ENCODE assay signal across 13 cellular contexts in genomic region chr21:43736224-43736883, GRCh38. TPM values are rescaled to one million over a fixed set of nuclear protein-coding genes. Genes with fewer than 3 reads are reported as not detected.
A peak's percentile ranks its signal among the peaks of the same experiment; 100 is the strongest.
DNase-seq lines count a peak whose midpoint lies in the region; ATAC-seq and TF ChIP-seq lines count a peak whose summit lies in the region.
"Had no signal": no experiment of that assay in that cellular context is flagged by ENCODE, and none has a peak within 500 bp of the region (broad histone marks: within the 10 kb centered on the region; RNA-seq: fewer than 3 reads in every experiment).

No MANE protein-coding gene starts in this region.

- CTCF ChIA-PET in activated CD4-positive, alpha-beta T cell treated with anti-CD3 and anti-CD28 coated beads, Interleukin-2, amount 10 ng/mL, durations not matched to agents 7 days and 5 days (lab: Charles Lee), result interaction anchor here (0.6 to 1.3 kb wide), 2 partner anchors 12 to 137 kb away, joined by 3 to 4 read pairs; no protein-coding TSS in a partner anchor

- H3K27ac Mint-ChIP-seq in activated CD4-positive, alpha-beta T cell treated with anti-CD3 and anti-CD28 coated beads, Interleukin-2, amount 10 ng/mL, durations not matched to agents 24 days and 14 days, result peak overlapping the region; percentile 43
- no peak overlapping the region for H3K27ac Mint-ChIP-seq in activated CD4-positive, alpha-beta T cell treated with anti-CD3 and anti-CD28 coated beads, Interleukin-2, amount 10 ng/mL, durations not matched to agents 7 days and 5 days

- H3K9me3 ChIP-seq in thyroid gland, result no peaks in the 10 kb centered on the region

- TF ChIP-seq CTCF in dorsolateral prefrontal cortex (IDR thresholded peaks at IDR 0.05 in 54 of 56, conservative IDR thresholded peaks at IDR 0.05 in 2 of 56; ENCODE audit: low read depth in 1 of 56, partially characterized antibody in 56 of 56), result no peak
- TF ChIP-seq CTCF in thyroid gland (IDR thresholded peaks at IDR 0.05), result no peak

- H3K27me3 ChIP-seq in dorsolateral prefrontal cortex (no peaks in the 10 kb centered on the region), thyroid gland (no peaks in the 10 kb centered on the region)

- POLR2A ChIA-PET in activated CD4-positive, alpha-beta T cell treated with anti-CD3 and anti-CD28 coated beads, Interleukin-2, amount 10 ng/mL, durations not matched to agents 7 days and 5 days (lab: Charles Lee), result interaction anchor here (0.6 kb wide), 1 partner anchor 28 kb away, joined by 3 read pairs; no protein-coding TSS in a partner anchor

- no peaks in the 10 kb centered on the region for H3K27me3 Mint-ChIP-seq in activated CD4-positive, alpha-beta T cell treated with anti-CD3 and anti-CD28 coated beads, Interleukin-2, amount 10 ng/mL, durations not matched to agents 24 days and 14 days
- H3K27me3 Mint-ChIP-seq in activated CD4-positive, alpha-beta T cell treated with anti-CD3 and anti-CD28 coated beads, Interleukin-2, amount 10 ng/mL, durations not matched to agents 7 days and 5 days, result no peaks in the 10 kb centered on the region
- H3K27me3 Mint-ChIP-seq: naive thymus-derived CD8-positive, alpha-beta T cell had no signal

- no peak overlapping the region for H3K4me3 Mint-ChIP-seq in activated CD4-positive, alpha-beta T cell treated with anti-CD3 and anti-CD28 coated beads, Interleukin-2, amount 10 ng/mL, durations not matched to agents 24 days and 14 days
- H3K4me3 Mint-ChIP-seq in activated CD4-positive, alpha-beta T cell treated with anti-CD3 and anti-CD28 coated beads, Interleukin-2, amount 10 ng/mL, durations not matched to agents 7 days and 5 days, result no peak overlapping the region
- H3K4me3 Mint-ChIP-seq: naive thymus-derived CD8-positive, alpha-beta T cell had no signal

- no peaks in the 10 kb centered on the region for H3K9me3 Mint-ChIP-seq in activated CD4-positive, alpha-beta T cell treated with anti-CD3 and anti-CD28 coated beads, Interleukin-2, amount 10 ng/mL, durations not matched to agents 24 days and 14 days
- H3K9me3 Mint-ChIP-seq in activated CD4-positive, alpha-beta T cell treated with anti-CD3 and anti-CD28 coated beads, Interleukin-2, amount 10 ng/mL, durations not matched to agents 7 days and 5 days, result no peaks in the 10 kb centered on the region
- H3K9me3 Mint-ChIP-seq: naive thymus-derived CD8-positive, alpha-beta T cell had no signal

- DNase-seq in activated CD4-positive, alpha-beta T cell treated with anti-CD3 and anti-CD28 coated beads, Interleukin-2, amount 10 ng/mL, durations not matched to agents 24 days and 14 days, result no peak
- no peak for DNase-seq in activated CD4-positive, alpha-beta T cell treated with anti-CD3 and anti-CD28 coated beads, Interleukin-2, amount 10 ng/mL, durations not matched to agents 7 days and 5 days
- no peak for DNase-seq in dorsolateral prefrontal cortex
- no peak for DNase-seq in thyroid gland
- DNase-seq: activated gamma-delta T cell treated with Interleukin-2 at 50 U/mL for 16 hours; C1 segment of cervical spinal cord; naive thymus-derived CD8-positive, alpha-beta T cell; NCI-H1694; stimulated activated naive CD4-positive, alpha-beta T cell treated with Interleukin-2 at 50 U/mL for 16 hours had no signal

- TF ChIP-seq POLR2A in thyroid gland (IDR thresholded peaks at IDR 0.05), result no peak

- peaks cover 31% of the 10 kb centered on the region for H3K4me1 Mint-ChIP-seq in activated CD4-positive, alpha-beta T cell treated with anti-CD3 and anti-CD28 coated beads, Interleukin-2, amount 10 ng/mL, durations not matched to agents 24 days and 14 days
- peaks cover 46% of the 10 kb centered on the region for H3K4me1 Mint-ChIP-seq in activated CD4-positive, alpha-beta T cell treated with anti-CD3 and anti-CD28 coated beads, Interleukin-2, amount 10 ng/mL, durations not matched to agents 7 days and 5 days

- 94% methylated on average over 17 to 21 of the region's 25 CpGs for WGBS in thyroid gland, 2 donors

- peak overlapping the region in 48 of 59 donors; percentile 14 to 99 (median 84) for H3K27ac ChIP-seq in dorsolateral prefrontal cortex
- H3K27ac ChIP-seq in thyroid gland, result peak overlapping the region; percentile 88 to 98 (median 97)

- intact Hi-C loops in activated CD4-positive, alpha-beta T cell treated with anti-CD3 and anti-CD28 coated beads, Interleukin-2, amount 10 ng/mL, durations not matched to agents 24 days and 14 days (cut with micrococcal nuclease), result no loop called here
- intact Hi-C loops in dorsolateral prefrontal cortex (cut with DNase I) (loop anchor here (5.0 kb wide), 2 partner anchors 36 to 286 kb away; no protein-coding TSS in a partner anchor), thyroid gland (cut with DNase I) (no loop called here)

- H3K4me3 ChIP-seq in dorsolateral prefrontal cortex (peak overlapping the region in 2 of 59 donors; percentile 11 to 43), thyroid gland (replicated peaks in 1 of 3) (no peak overlapping the region)

- H3K4me1 ChIP-seq in thyroid gland, result peaks cover 42 to 65% of the 10 kb centered on the region in 2 donors

- no peak for ATAC-seq in HG03135 (IDR thresholded peaks at IDR 0.05; ENCODE audit: unreplicated experiment)
- ATAC-seq in GM19035 (IDR thresholded peaks at IDR 0.05; ENCODE audit: unreplicated experiment), result no peak
- ATAC-seq: esophagus mucosa; HCT116; naive thymus-derived CD8-positive, alpha-beta T cell had no signal

- peaks cover 23% of the 10 kb centered on the region for H3K36me3 Mint-ChIP-seq in activated CD4-positive, alpha-beta T cell treated with anti-CD3 and anti-CD28 coated beads, Interleukin-2, amount 10 ng/mL, durations not matched to agents 24 days and 14 days (ENCODE audit: low read depth)
- peaks cover 3% of the 10 kb centered on the region for H3K36me3 Mint-ChIP-seq in activated CD4-positive, alpha-beta T cell treated with anti-CD3 and anti-CD28 coated beads, Interleukin-2, amount 10 ng/mL, durations not matched to agents 7 days and 5 days (ENCODE audit: low read depth)

- no peaks in the 10 kb centered on the region for H3K36me3 ChIP-seq in thyroid gland

RNA-seq across cellular contexts. Expression of gene PDXK, which starts 17.4 kb away (rescaled TPM):
- total RNA-seq in activated CD4-positive, alpha-beta T cell treated with anti-CD3 and anti-CD28 coated beads, Interleukin-2, amount 10 ng/mL, durations not matched to agents 24 days and 14 days, result 138 and 152 TPM in 2 replicates
- 10 to 100 TPM; 74.0 to 81.4 TPM for total RNA-seq in activated CD4-positive, alpha-beta T cell treated with anti-CD3 and anti-CD28 coated beads, Interleukin-2, amount 10 ng/mL, durations not matched to agents 7 days and 5 days
- total RNA-seq in dorsolateral prefrontal cortex, result 100 to 1,000 TPM; 169 to 469 (median 338) TPM
- total RNA-seq in thyroid gland, result 10 to 100 TPM; 70.6 to 95.5 (median 92.4) TPM

RNA-seq across cellular contexts. Expression of gene CSTB, which starts 39.8 kb away (rescaled TPM):
- 59.2 and 59.5 TPM in 2 replicates for total RNA-seq in activated CD4-positive, alpha-beta T cell treated with anti-CD3 and anti-CD28 coated beads, Interleukin-2, amount 10 ng/mL, durations not matched to agents 24 days and 14 days
- 10 to 100 TPM; 44.4 to 48.7 TPM for total RNA-seq in activated CD4-positive, alpha-beta T cell treated with anti-CD3 and anti-CD28 coated beads, Interleukin-2, amount 10 ng/mL, durations not matched to agents 7 days and 5 days
- total RNA-seq in dorsolateral prefrontal cortex (10 to 100 TPM; 21.2 to 46.5 (median 30.9) TPM), thyroid gland (10 to 100 TPM in 3 of 4 donors, 1 to 10 TPM in 1; 9.1 to 32.4 (median 14.5) TPM)

RNA-seq across cellular contexts. Expression of gene RRP1, which starts 53.0 kb away (rescaled TPM):
- total RNA-seq in activated CD4-positive, alpha-beta T cell treated with anti-CD3 and anti-CD28 coated beads, Interleukin-2, amount 10 ng/mL, durations not matched to agents 24 days and 14 days, result 94.4 and 99.4 TPM in 2 replicates
- 10 to 100 TPM; 25.3 to 28.5 TPM for total RNA-seq in activated CD4-positive, alpha-beta T cell treated with anti-CD3 and anti-CD28 coated beads, Interleukin-2, amount 10 ng/mL, durations not matched to agents 7 days and 5 days
- total RNA-seq in dorsolateral prefrontal cortex (10 to 100 TPM; 22.5 to 48.3 (median 31.5) TPM), thyroid gland (10 to 100 TPM; 11.0 to 20.1 (median 18.7) TPM)

Comparison
In these comparisons a context has a peak if more than half of its experiments do, and no peak if none do; other contexts are left out.
1. intact Hi-C loops: an anchor here in dorsolateral prefrontal cortex (5.0 kb wide); none called in activated CD4-positive, alpha-beta T cell treated with anti-CD3 and anti-CD28 coated beads, Interleukin-2, amount 10 ng/mL, durations not matched to agents 24 days and 14 days and thyroid gland.